ENCODE assay signal across 1 cellular context in the genomic region with DNA sequence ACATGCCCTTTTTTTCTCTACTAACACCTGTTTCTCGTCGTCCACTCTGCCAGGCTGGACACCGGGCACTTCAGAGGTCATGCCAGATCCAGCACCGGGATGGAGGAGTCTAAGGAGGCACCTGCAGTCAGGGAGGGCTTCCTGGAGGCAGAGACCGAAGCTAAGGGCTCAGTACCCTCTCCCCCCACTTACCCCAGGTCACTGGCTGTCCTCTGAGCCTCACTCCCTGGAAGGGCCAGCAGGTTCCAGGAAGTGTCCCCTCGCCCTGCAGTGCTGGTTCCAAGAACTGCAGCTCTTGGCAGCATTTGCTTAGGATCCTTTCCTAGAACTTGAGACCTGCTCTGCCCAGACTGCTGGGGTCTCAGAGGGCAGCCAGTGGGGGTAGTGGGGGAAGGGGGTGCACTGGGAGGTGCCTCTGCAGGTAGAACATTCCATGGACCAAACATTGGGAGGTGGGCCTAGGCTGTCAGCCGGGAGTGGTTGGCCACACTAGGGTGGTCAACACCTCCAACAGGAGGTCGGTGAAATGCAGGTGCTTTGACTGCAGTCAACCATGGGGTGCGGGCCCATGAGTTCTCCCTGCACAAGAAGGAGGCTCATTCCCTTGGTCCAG.
TF ChIP-seq lines count a peak whose summit lies in the region.

No MANE protein-coding gene starts in this region.

TF ChIP-seq in H1, 55 proteins besides CTCF, POLR2A, EP300 and RAD21:
- TF ChIP-seq TAF1 (IDR thresholded peaks at IDR 0.05; ENCODE audit: low read depth, low read length) (no peak), SIX5 (IDR thresholded peaks at IDR 0.05; ENCODE audit: low read depth, low read length) (no peak), NANOG (IDR thresholded peaks at IDR 0.05; ENCODE audit: insufficient read depth, low read depth, low read length, poor library complexity, severe bottlenecking) (no peak), GTF2F1 (IDR thresholded peaks at IDR 0.05; ENCODE audit: borderline replicate concordance, low read depth, low read length) (no peak), KDM5A (IDR thresholded peaks at IDR 0.05; ENCODE audit: low read length) (no peak), SUZ12 (IDR thresholded peaks at IDR 0.05; ENCODE audit: low read length) (no peak), POLR2AphosphoS5 (IDR thresholded peaks at IDR 0.05; ENCODE audit: low read depth, low read length) (no peak), NRF1 (IDR thresholded peaks at IDR 0.05; ENCODE audit: low read depth, low read length) (no peak)
- TF ChIP-seq, protein P1, sequence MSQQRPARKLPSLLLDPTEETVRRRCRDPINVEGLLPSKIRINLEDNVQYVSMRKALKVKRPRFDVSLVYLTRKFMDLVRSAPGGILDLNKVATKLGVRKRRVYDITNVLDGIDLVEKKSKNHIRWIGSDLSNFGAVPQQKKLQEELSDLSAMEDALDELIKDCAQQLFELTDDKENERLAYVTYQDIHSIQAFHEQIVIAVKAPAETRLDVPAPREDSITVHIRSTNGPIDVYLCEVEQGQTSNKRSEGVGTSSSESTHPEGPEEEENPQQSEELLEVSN (IDR thresholded peaks at IDR 0.05) = no peak
